14 cellular contexts compared by ENCODE assay signal in genomic region chr4:111127842-111128241, GRCh38.
"Had no signal": no experiment of that assay in that cellular context is flagged by ENCODE, and none has a peak within 500 bp of the region (broad histone marks: within the 10 kb centered on the region; RNA-seq: fewer than 3 reads in every experiment).

No MANE protein-coding gene starts in this region.

- H3K4me1 Mint-ChIP-seq: activated CD8-positive, alpha-beta memory T cell treated with anti-CD3 and anti-CD28 coated beads, Interleukin-2, amount 10 ng/mL, durations not matched to agents 7 days and 5 days; activated naive CD4-positive, alpha-beta T cell treated with anti-CD3 and anti-CD28 coated beads, Interleukin-2, amount 10 ng/mL, durations not matched to agents 7 days and 5 days; naive B cell; stimulated activated memory B cell treated with anti-CD40 and anti-IgM and Interleukin-4, amounts not matched to agents 10 μg/mL and 1 μg/mL and 100 μg/mL, for 72 hours had no signal

- H3K4me1 ChIP-seq: lower lobe of right lung, pancreas, thyroid gland had no signal

- H3K36me3 Mint-ChIP-seq: activated CD8-positive, alpha-beta memory T cell treated with anti-CD3 and anti-CD28 coated beads, Interleukin-2, amount 10 ng/mL, durations not matched to agents 7 days and 5 days; activated naive CD4-positive, alpha-beta T cell treated with anti-CD3 and anti-CD28 coated beads, Interleukin-2, amount 10 ng/mL, durations not matched to agents 7 days and 5 days; naive B cell; stimulated activated memory B cell treated with anti-CD40 and anti-IgM and Interleukin-4, amounts not matched to agents 10 μg/mL and 1 μg/mL and 100 μg/mL, for 72 hours had no signal

- H3K27me3 Mint-ChIP-seq: activated CD8-positive, alpha-beta memory T cell treated with anti-CD3 and anti-CD28 coated beads, Interleukin-2, amount 10 ng/mL, durations not matched to agents 7 days and 5 days; activated naive CD4-positive, alpha-beta T cell treated with anti-CD3 and anti-CD28 coated beads, Interleukin-2, amount 10 ng/mL, durations not matched to agents 7 days and 5 days; activated T-cell treated with anti-CD3 and anti-CD28 coated beads, Interleukin-2, amount 50 U/mL, for 24 hours; dendritic cell treated with granulocyte-macrophage colony-stimulating factor and Interleukin-4, amounts not matched to agents 40 ng/mL and 50 ng/mL, for 4 days; naive B cell; stimulated activated memory B cell treated with anti-CD40 and anti-IgM and Interleukin-4, amounts not matched to agents 10 μg/mL and 1 μg/mL and 100 μg/mL, for 72 hours had no signal

- H3K9me3 Mint-ChIP-seq: activated naive CD4-positive, alpha-beta T cell treated with anti-CD3 and anti-CD28 coated beads, Interleukin-2, amount 10 ng/mL, durations not matched to agents 7 days and 5 days; dendritic cell treated with granulocyte-macrophage colony-stimulating factor and Interleukin-4, amounts not matched to agents 40 ng/mL and 50 ng/mL, for 4 days had no signal

- H3K4me3 ChIP-seq: heart left ventricle, lower lobe of right lung, pancreas, thyroid gland had no signal

- H3K9me3 ChIP-seq: lower lobe of right lung, pancreas, thyroid gland had no signal

- H3K27ac ChIP-seq: heart left ventricle, lower lobe of right lung, pancreas, thyroid gland had no signal

- DNase-seq: activated CD4-positive, alpha-beta T cell treated with anti-CD3 and anti-CD28 coated beads, Interleukin-2, amount 50 U/mL, for 4 hours; activated CD8-positive, alpha-beta memory T cell treated with anti-CD3 and anti-CD28 coated beads, Interleukin-2, amount 10 ng/mL, durations not matched to agents 7 days and 5 days; activated naive CD4-positive, alpha-beta T cell treated with anti-CD3 and anti-CD28 coated beads, Interleukin-2, amount 10 ng/mL, durations not matched to agents 7 days and 5 days; activated T-cell treated with anti-CD3 and anti-CD28 coated beads, Interleukin-2, amount 50 U/mL, for 24 hours; effector memory CD4-positive, alpha-beta T cell; heart left ventricle; left colon; lower lobe of right lung; midbrain; naive B cell; pancreas; thyroid gland had no signal

- H3K27me3 ChIP-seq: heart left ventricle, pancreas, thyroid gland had no signal

- H3K36me3 ChIP-seq: heart left ventricle, lower lobe of right lung, pancreas, thyroid gland had no signal

- H3K27ac Mint-ChIP-seq: activated CD8-positive, alpha-beta memory T cell treated with anti-CD3 and anti-CD28 coated beads, Interleukin-2, amount 10 ng/mL, durations not matched to agents 7 days and 5 days; activated naive CD4-positive, alpha-beta T cell treated with anti-CD3 and anti-CD28 coated beads, Interleukin-2, amount 10 ng/mL, durations not matched to agents 7 days and 5 days; activated T-cell treated with anti-CD3 and anti-CD28 coated beads, Interleukin-2, amount 50 U/mL, for 24 hours; dendritic cell treated with granulocyte-macrophage colony-stimulating factor and Interleukin-4, amounts not matched to agents 40 ng/mL and 50 ng/mL, for 4 days; naive B cell; stimulated activated memory B cell treated with anti-CD40 and anti-IgM and Interleukin-4, amounts not matched to agents 10 μg/mL and 1 μg/mL and 100 μg/mL, for 72 hours had no signal

- ATAC-seq: activated CD8-positive, alpha-beta memory T cell treated with anti-CD3 and anti-CD28 coated beads, Interleukin-2, amount 10 ng/mL, durations not matched to agents 7 days and 5 days; heart left ventricle; left colon; lower lobe of right lung; pancreas; stimulated activated memory B cell treated with anti-CD40 and anti-IgM and Interleukin-4, amounts not matched to agents 10 μg/mL and 1 μg/mL and 100 μg/mL, for 72 hours had no signal

- H3K4me3 Mint-ChIP-seq: activated CD8-positive, alpha-beta memory T cell treated with anti-CD3 and anti-CD28 coated beads, Interleukin-2, amount 10 ng/mL, durations not matched to agents 7 days and 5 days; activated naive CD4-positive, alpha-beta T cell treated with anti-CD3 and anti-CD28 coated beads, Interleukin-2, amount 10 ng/mL, durations not matched to agents 7 days and 5 days; activated T-cell treated with anti-CD3 and anti-CD28 coated beads, Interleukin-2, amount 50 U/mL, for 24 hours; dendritic cell treated with granulocyte-macrophage colony-stimulating factor and Interleukin-4, amounts not matched to agents 40 ng/mL and 50 ng/mL, for 4 days; naive B cell; stimulated activated memory B cell treated with anti-CD40 and anti-IgM and Interleukin-4, amounts not matched to agents 10 μg/mL and 1 μg/mL and 100 μg/mL, for 72 hours had no signal
